Comparison of ENCODE assay signal across 19 cellular contexts in the genomic region with DNA sequence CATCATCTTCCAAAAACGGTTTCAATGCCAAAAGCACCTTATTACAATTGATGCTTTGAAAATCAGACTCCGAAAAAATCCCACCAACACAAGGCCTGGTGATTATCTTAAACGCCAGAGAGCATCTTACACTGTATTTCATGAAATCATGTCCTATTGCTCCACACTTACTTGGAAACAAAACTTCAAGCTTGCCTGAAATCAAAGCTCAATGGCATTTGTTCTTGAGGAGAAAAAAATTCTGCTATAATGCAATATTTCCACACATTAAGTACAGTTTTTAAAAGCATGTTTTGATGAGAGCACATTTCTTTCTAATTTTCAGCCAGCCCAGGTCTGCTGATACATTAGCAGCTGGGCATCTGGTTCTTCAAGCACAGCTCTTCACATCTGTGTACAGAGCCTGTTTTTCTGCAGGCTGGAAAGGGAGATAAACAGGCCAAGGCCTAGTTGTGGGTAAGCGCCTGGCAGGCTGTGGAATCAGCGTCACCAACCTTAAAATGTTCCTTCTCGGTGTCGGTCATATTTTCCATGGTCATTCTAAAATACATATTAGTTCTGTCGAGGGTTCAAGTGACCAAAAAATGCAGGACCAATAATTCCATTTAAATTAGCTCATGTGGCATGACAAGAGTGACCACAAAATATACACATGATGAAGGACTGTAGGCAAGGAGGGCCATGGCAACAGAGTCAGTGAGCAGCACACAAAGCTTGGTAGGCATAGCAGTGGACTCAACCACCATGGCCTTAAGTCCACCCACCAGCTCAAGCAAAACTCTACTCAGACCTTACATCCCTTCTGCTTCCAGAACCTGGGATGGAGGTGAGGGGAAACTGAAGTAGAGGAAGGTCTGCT. TPM values are rescaled to one million over a fixed set of nuclear protein-coding genes. Genes with fewer than 3 reads are reported as not detected.
A peak's percentile ranks its signal among the peaks of the same experiment; 100 is the strongest.
DNase-seq lines count a peak whose midpoint lies in the region; ATAC-seq and TF ChIP-seq lines count a peak whose summit lies in the region.
"Had no signal": no experiment of that assay in that cellular context is flagged by ENCODE, and none has a peak within 500 bp of the region (broad histone marks: within the 10 kb centered on the region; RNA-seq: fewer than 3 reads in every experiment).

No MANE protein-coding gene starts in this region.

- ATAC-seq in lung (ENCODE audit: insufficient read depth, low FRiP score): no peak
- ATAC-seq in thoracic aorta (ENCODE audit: insufficient number of reproducible peaks, low FRiP score, low read depth): no peak
- no peak for ATAC-seq in activated CD8-positive, alpha-beta T cell treated with anti-CD3 and anti-CD28 coated beads for 36 hours
- ATAC-seq in HG02623 (IDR thresholded peaks at IDR 0.05; ENCODE audit: unreplicated experiment): no peak
- ATAC-seq: CD8-positive, alpha-beta T cell had no signal

- H3K36me3 Mint-ChIP-seq in MCF 10A (ENCODE audit: insufficient read depth, unreplicated experiment) (no peaks in the 10 kb centered on the region), chondrocyte (ENCODE audit: low read depth) (peaks cover 8% of the 10 kb centered on the region)
- H3K36me3 Mint-ChIP-seq in activated CD8-positive, alpha-beta T cell treated with anti-CD3 and anti-CD28 coated beads for 36 hours (ENCODE audit: low read depth): no peaks in the 10 kb centered on the region
- H3K36me3 Mint-ChIP-seq: activated CD4-positive, alpha-beta memory T cell treated with anti-CD3 and anti-CD28 coated beads for 36 hours; activated naive CD8-positive, alpha-beta T cell treated with anti-CD3 and anti-CD28 coated beads, Interleukin-2, amount 10 ng/mL, durations not matched to agents 7 days and 5 days; CD8-positive, alpha-beta T cell; stimulated activated naive B cell treated with anti-CD40 and anti-IgM and Interleukin-4, amounts not matched to agents 10 μg/mL and 1 μg/mL and 100 μg/mL, for 72 hours had no signal

- BruUV-seq in mammary epithelial cell (replicated peaks; lab: Mats Ljungman, UMichigan) (no TSS peak), MCF 10A (replicated peaks; lab: Mats Ljungman, UMichigan) (no TSS peak)

- POLR2A ChIA-PET in MCF 10A (lab: Yijun Ruan, JAX): no interaction called here
- POLR2A ChIA-PET in activated CD8-positive, alpha-beta T cell treated with anti-CD3 and anti-CD28 coated beads for 36 hours (lab: Charles Lee): no interaction called here

- CTCF ChIA-PET in mammary epithelial cell (lab: Charles Lee; ENCODE audit: low non-redundant PET) (interaction anchor here (0.6 kb wide), 1 partner anchor 19 kb away, joined by 4 read pairs; no protein-coding TSS in a partner anchor), MCF 10A (lab: Yijun Ruan, JAX) (interaction anchor here (1.3 kb wide), 1 partner anchor 18 kb away, joined by 6 read pairs; no protein-coding TSS in a partner anchor)
- CTCF ChIA-PET in activated CD8-positive, alpha-beta T cell treated with anti-CD3 and anti-CD28 coated beads for 36 hours (lab: Charles Lee): no interaction called here

- H3K4me3 ChIP-seq in mammary epithelial cell (replicated peaks in 1 of 3; ENCODE audit: insufficient read depth in 1 of 3, low read depth in 2 of 3, low read length in 3 of 3) (no peak overlapping the region), lung (no peak overlapping the region), thoracic aorta (no peak overlapping the region)
- H3K4me3 ChIP-seq: skin epidermis had no signal

- H3K27me3 ChIP-seq in mammary epithelial cell (ENCODE audit: insufficient read depth, low read length) (no peaks in the 10 kb centered on the region), lung (ENCODE audit: control insufficient read depth, insufficient read depth) (no peaks in the 10 kb centered on the region), thoracic aorta (replicated peaks; ENCODE audit: insufficient read depth) (no peaks in the 10 kb centered on the region)

- in situ Hi-C loops in mammary epithelial cell (cut with MboI; ENCODE audit: low sequenced_read_pairs in 2 of 2): loop anchor here in 1 of 2 donors (25.0 kb wide), 1 partner anchor 144 kb away; no protein-coding TSS in a partner anchor

- peak overlapping the region; percentile 55 for H2AFZ ChIP-seq in mammary epithelial cell (ENCODE audit: low read depth, low read length)

- dilution Hi-C loops in mammary epithelial cell (cut with HindIII; ENCODE audit: low sequenced_read_pairs): no loop called here

- H3K27ac ChIP-seq in mammary epithelial cell (ENCODE audit: insufficient read depth, low read depth, low read length): no peak overlapping the region
- H3K27ac ChIP-seq in lung (ENCODE audit: low read depth in 1 of 2, low read length in 1 of 2): peak overlapping the region; percentile 33 to 47
- H3K27ac ChIP-seq in thoracic aorta: peak overlapping the region; percentile 7 to 52
- H3K27ac ChIP-seq: skin epidermis, WERI-Rb-1 had no signal

- H3K27me3 Mint-ChIP-seq in MCF 10A (ENCODE audit: insufficient read depth, unreplicated experiment) (no peaks in the 10 kb centered on the region), chondrocyte (ENCODE audit: low read depth) (no peaks in the 10 kb centered on the region)
- H3K27me3 Mint-ChIP-seq in activated CD8-positive, alpha-beta T cell treated with anti-CD3 and anti-CD28 coated beads for 36 hours: no peaks in the 10 kb centered on the region
- H3K27me3 Mint-ChIP-seq: activated CD4-positive, alpha-beta memory T cell treated with anti-CD3 and anti-CD28 coated beads for 36 hours; activated naive CD8-positive, alpha-beta T cell treated with anti-CD3 and anti-CD28 coated beads, Interleukin-2, amount 10 ng/mL, durations not matched to agents 7 days and 5 days; stimulated activated naive B cell treated with anti-CD40 and anti-IgM and Interleukin-4, amounts not matched to agents 10 μg/mL and 1 μg/mL and 100 μg/mL, for 72 hours had no signal

- DNase-seq in mammary epithelial cell: no peak
- DNase-seq in MCF 10A (ENCODE audit: unreplicated experiment): no peak
- no peak for DNase-seq in chondrocyte (ENCODE audit: low spot score)
- DNase-seq in lung (ENCODE audit: low spot score): no peak
- DNase-seq in thoracic aorta (ENCODE audit: low spot score): no peak
- DNase-seq in activated CD8-positive, alpha-beta T cell treated with anti-CD3 and anti-CD28 coated beads for 36 hours: no peak
- no peak for DNase-seq in NK-92 treated with Interleukin-12 subunit alpha and Interleukin-12 subunit beta, amount 100 ng/mL, for 24 hours (lab: John Stamatoyannopoulos, UW)
- DNase-seq: activated CD4-positive, alpha-beta memory T cell treated with anti-CD3 and anti-CD28 coated beads for 36 hours; activated naive CD8-positive, alpha-beta T cell treated with anti-CD3 and anti-CD28 coated beads, Interleukin-2, amount 10 ng/mL, durations not matched to agents 7 days and 5 days; activated T-cell treated with anti-CD3 and anti-CD28 coated beads, Interleukin-2, amount 50 U/mL, for 48 hours; CD8-positive, alpha-beta T cell; islet precursor cell; NCI-H1930; NCI-H446 treated with DMSO at 0.1 percent for 48 hours; stimulated activated naive B cell treated with anti-CD40 and anti-IgM and Interleukin-4, amounts not matched to agents 10 μg/mL and 1 μg/mL and 100 μg/mL, for 72 hours; T-helper 1 cell; WERI-Rb-1 had no signal

- peak overlapping the region; percentile 38 for H3K4me2 ChIP-seq in mammary epithelial cell (ENCODE audit: insufficient read depth, low read depth, low read length)

- WGBS in mammary epithelial cell (ENCODE audit: low coverage, missing lambda C conversion rate): 84% methylated on average over 8 of the region's 8 CpGs
- WGBS in lung, 2 donors: 90 to 94% methylated on average over 8 of the region's 8 CpGs

- H3K4me1 Mint-ChIP-seq in MCF 10A (ENCODE audit: insufficient read depth, unreplicated experiment) (peaks cover 44% of the 10 kb centered on the region), chondrocyte (ENCODE audit: low read depth) (peaks cover 51% of the 10 kb centered on the region)
- H3K4me1 Mint-ChIP-seq in activated CD8-positive, alpha-beta T cell treated with anti-CD3 and anti-CD28 coated beads for 36 hours (ENCODE audit: low read depth): no peaks in the 10 kb centered on the region
- H3K4me1 Mint-ChIP-seq: activated naive CD8-positive, alpha-beta T cell treated with anti-CD3 and anti-CD28 coated beads, Interleukin-2, amount 10 ng/mL, durations not matched to agents 7 days and 5 days; stimulated activated naive B cell treated with anti-CD40 and anti-IgM and Interleukin-4, amounts not matched to agents 10 μg/mL and 1 μg/mL and 100 μg/mL, for 72 hours had no signal

- H3K9me3 Mint-ChIP-seq in MCF 10A (ENCODE audit: unreplicated experiment) (no peaks in the 10 kb centered on the region), chondrocyte (ENCODE audit: low read depth) (no peaks in the 10 kb centered on the region)
- no peaks in the 10 kb centered on the region for H3K9me3 Mint-ChIP-seq in activated CD8-positive, alpha-beta T cell treated with anti-CD3 and anti-CD28 coated beads for 36 hours
- H3K9me3 Mint-ChIP-seq: activated CD4-positive, alpha-beta memory T cell treated with anti-CD3 and anti-CD28 coated beads for 36 hours; activated naive CD8-positive, alpha-beta T cell treated with anti-CD3 and anti-CD28 coated beads, Interleukin-2, amount 10 ng/mL, durations not matched to agents 7 days and 5 days; CD8-positive, alpha-beta T cell; stimulated activated naive B cell treated with anti-CD40 and anti-IgM and Interleukin-4, amounts not matched to agents 10 μg/mL and 1 μg/mL and 100 μg/mL, for 72 hours had no signal

- TF ChIP-seq CTCF in mammary epithelial cell (conservative IDR thresholded peaks at IDR 0.05 in 1 of 2, IDR thresholded peaks at IDR 0.05 in 1 of 2; ENCODE audit: extremely low read depth in 1 of 2, insufficient read depth in 1 of 2, low read depth in 1 of 2, low read length in 2 of 2): no peak
- no peak for TF ChIP-seq CTCF in MCF 10A (IDR thresholded peaks at IDR 0.05; ENCODE audit: unreplicated experiment)
- no peak for TF ChIP-seq CTCF in chondrocyte (IDR thresholded peaks at IDR 0.05)
- no peak for TF ChIP-seq CTCF in lung (IDR thresholded peaks at IDR 0.05; ENCODE audit: control extremely low read depth, extremely low read depth)
- TF ChIP-seq CTCF in thoracic aorta (IDR thresholded peaks at IDR 0.05): no peak
- no peak for TF ChIP-seq CTCF in activated CD8-positive, alpha-beta T cell treated with anti-CD3 and anti-CD28 coated beads for 36 hours (IDR thresholded peaks at IDR 0.05)

- H3K79me2 ChIP-seq in mammary epithelial cell (ENCODE audit: insufficient read depth, low read length): peaks cover 27% of the 10 kb centered on the region

- H3K36me3 ChIP-seq in mammary epithelial cell (ENCODE audit: insufficient read depth, low read length): peaks cover 2% of the 10 kb centered on the region
- no peaks in the 10 kb centered on the region for H3K36me3 ChIP-seq in lung (ENCODE audit: control insufficient read depth in 2 of 2, insufficient read depth in 2 of 2, low read length in 2 of 2)
- H3K36me3 ChIP-seq in thoracic aorta: no peaks in the 10 kb centered on the region
- H3K36me3 ChIP-seq: WERI-Rb-1 had no signal

- no peak overlapping the region for H3K9ac ChIP-seq in mammary epithelial cell (ENCODE audit: insufficient read depth, low read length)

- H3K4me1 ChIP-seq in mammary epithelial cell (ENCODE audit: insufficient read depth, low read length) (peaks cover 49% of the 10 kb centered on the region), lung (ENCODE audit: control insufficient read depth in 2 of 2, insufficient read depth in 2 of 2, low read length in 2 of 2) (peaks cover 2 to 22% of the 10 kb centered on the region in 2 donors), thoracic aorta (ENCODE audit: control insufficient read depth in 1 of 2, low read depth in 2 of 2) (peaks cover 24 to 66% of the 10 kb centered on the region in 2 donors)

- H3K27ac Mint-ChIP-seq in MCF 10A (ENCODE audit: low read depth, unreplicated experiment) (no peak overlapping the region), chondrocyte (ENCODE audit: unreplicated experiment) (peak overlapping the region; percentile 70)
- H3K27ac Mint-ChIP-seq in activated CD8-positive, alpha-beta T cell treated with anti-CD3 and anti-CD28 coated beads for 36 hours: no peak overlapping the region
- H3K27ac Mint-ChIP-seq: activated CD4-positive, alpha-beta memory T cell treated with anti-CD3 and anti-CD28 coated beads for 36 hours; activated naive CD8-positive, alpha-beta T cell treated with anti-CD3 and anti-CD28 coated beads, Interleukin-2, amount 10 ng/mL, durations not matched to agents 7 days and 5 days; CD8-positive, alpha-beta T cell; stimulated activated naive B cell treated with anti-CD40 and anti-IgM and Interleukin-4, amounts not matched to agents 10 μg/mL and 1 μg/mL and 100 μg/mL, for 72 hours had no signal

- intact Hi-C loops in mammary epithelial cell (cut with micrococcal nuclease): loop anchor here (5.0 to 10.0 kb wide), 2 partner anchors 69 to 326 kb away; no protein-coding TSS in a partner anchor
- intact Hi-C loops in MCF 10A (cut with micrococcal nuclease): no loop called here
- intact Hi-C loops in activated CD8-positive, alpha-beta T cell treated with anti-CD3 and anti-CD28 coated beads for 36 hours (cut with micrococcal nuclease): no loop called here

- H4K20me1 ChIP-seq in mammary epithelial cell (ENCODE audit: insufficient read depth, low read length): no peaks in the 10 kb centered on the region

- H3K4me3 Mint-ChIP-seq in MCF 10A (ENCODE audit: unreplicated experiment) (no peak overlapping the region), chondrocyte (ENCODE audit: unreplicated experiment) (no peak overlapping the region)
- H3K4me3 Mint-ChIP-seq in activated CD8-positive, alpha-beta T cell treated with anti-CD3 and anti-CD28 coated beads for 36 hours: no peak overlapping the region
- H3K4me3 Mint-ChIP-seq: activated CD4-positive, alpha-beta memory T cell treated with anti-CD3 and anti-CD28 coated beads for 36 hours; activated naive CD8-positive, alpha-beta T cell treated with anti-CD3 and anti-CD28 coated beads, Interleukin-2, amount 10 ng/mL, durations not matched to agents 7 days and 5 days; CD8-positive, alpha-beta T cell; stimulated activated naive B cell treated with anti-CD40 and anti-IgM and Interleukin-4, amounts not matched to agents 10 μg/mL and 1 μg/mL and 100 μg/mL, for 72 hours had no signal

- H3K9me3 ChIP-seq in mammary epithelial cell (replicated peaks; ENCODE audit: insufficient read depth, low read length) (no peaks in the 10 kb centered on the region), lung (ENCODE audit: control insufficient read depth in 2 of 2, insufficient read depth in 1 of 2, low read length in 1 of 2) (no peaks in the 10 kb centered on the region), thoracic aorta (no peaks in the 10 kb centered on the region)

RNA-seq across cellular contexts. Expression of gene SLC8A1, which starts 20.9 kb away (rescaled TPM):
- total RNA-seq in mammary epithelial cell: 10 to 100 TPM; 20.9 to 27.5 TPM
- polyA plus RNA-seq in mammary epithelial cell: 6.4 TPM
- polyA minus RNA-seq in mammary epithelial cell: 38.8 TPM
- total RNA-seq in MCF 10A (2022): 1.6 and 1.7 TPM in 2 replicates
- total RNA-seq in chondrocyte: 50.4 to 53.7 TPM (median 52.7 TPM) in 3 replicates
- total RNA-seq in lung: 10 to 100 TPM; 30.5 to 34.7 TPM
- 1 to 10 TPM; 1.2 to 6.4 TPM for polyA plus RNA-seq in lung
- total RNA-seq in thoracic aorta: 10 to 100 TPM; 13.7 to 31.2 TPM
- total RNA-seq in activated CD8-positive, alpha-beta T cell treated with anti-CD3 and anti-CD28 coated beads for 36 hours: under 1 TPM; 0.23 to 0.34 TPM
- total RNA-seq: CD8-positive, alpha-beta T cell had no signal
